13 cellular contexts compared by ENCODE assay signal in the genomic region with DNA sequence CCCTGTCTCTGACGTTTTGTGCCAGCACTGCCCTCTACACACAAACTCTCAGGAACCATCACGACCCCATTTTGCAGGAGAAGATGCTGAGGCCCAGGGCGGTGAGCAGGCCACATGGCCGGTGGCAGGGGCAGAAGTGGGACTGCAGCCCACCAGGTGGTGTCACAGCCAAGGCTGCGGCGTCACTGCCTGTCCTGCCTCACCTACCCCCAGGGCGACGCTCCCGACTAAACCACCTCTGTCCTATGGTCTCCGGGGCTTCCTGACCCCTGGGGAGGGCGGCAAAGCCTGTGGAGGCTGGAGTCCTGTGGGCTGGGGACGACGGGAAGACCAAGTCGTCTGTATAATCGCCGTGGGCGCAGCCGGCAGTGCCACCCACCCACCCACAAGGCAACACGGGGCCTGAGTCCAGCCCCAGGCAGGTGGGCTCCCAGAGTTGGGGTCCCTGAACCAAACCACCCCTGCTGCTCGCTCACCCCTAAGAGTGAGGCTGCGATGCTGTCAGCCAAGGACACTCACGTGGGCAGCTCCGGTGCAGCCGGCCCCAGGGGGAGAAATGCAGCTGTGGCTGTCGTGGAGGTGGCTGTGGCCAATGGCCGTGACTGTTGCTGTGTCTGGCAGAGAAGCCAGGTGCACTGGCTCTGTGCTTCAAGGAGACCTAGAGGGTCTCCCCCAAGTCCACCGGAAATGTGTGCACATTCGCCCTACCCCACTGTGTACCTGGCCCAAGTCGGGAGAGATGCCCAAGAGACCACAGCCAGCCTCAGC. TPM values are rescaled to one million over a fixed set of nuclear protein-coding genes. Genes with fewer than 3 reads are reported as not detected.
DNase-seq lines count a peak whose midpoint lies in the region; ATAC-seq and TF ChIP-seq lines count a peak whose summit lies in the region.
"Had no signal": no experiment of that assay in that cellular context is flagged by ENCODE, and none has a peak within 500 bp of the region (broad histone marks: within the 10 kb centered on the region; RNA-seq: fewer than 3 reads in every experiment).

No MANE protein-coding gene starts in this region.

- POLR2A ChIA-PET in Panc1 (lab: Charles Lee): no interaction called here

- H3K36me3 ChIP-seq in BLaER1 treated with 17β-estradiol and CSF1 and Interleukin-3, amounts not matched to agents 10 nM and 100 nM: peaks cover 0 to 13% (median 0%) of the 10 kb centered on the region in 11 experiments; a peak in 2 of 22 replicates
- H3K36me3 ChIP-seq in Panc1 (ENCODE audit: control insufficient read depth, insufficient read depth, low read length) (no peaks in the 10 kb centered on the region), osteoblast (ENCODE audit: insufficient read depth, low read length) (no peaks in the 10 kb centered on the region), mammary epithelial cell (ENCODE audit: insufficient read depth, low read length) (no peaks in the 10 kb centered on the region)

- no peaks in the 10 kb centered on the region for H3K9me3 ChIP-seq in BLaER1 treated with 17β-estradiol and CSF1 and Interleukin-3, amounts not matched to agents 10 nM and 100 nM (replicated peaks in 1 of 11)
- H3K9me3 ChIP-seq in Panc1 (ENCODE audit: control insufficient read depth, insufficient read depth, low read depth, low read length) (no peaks in the 10 kb centered on the region), osteoblast (ENCODE audit: low read depth, low read length) (no peaks in the 10 kb centered on the region), mammary epithelial cell (replicated peaks; ENCODE audit: insufficient read depth, low read length) (peaks cover 3% of the 10 kb centered on the region)

- no peak overlapping the region for H3K4me3 ChIP-seq in BLaER1 treated with 17β-estradiol and CSF1 and Interleukin-3, amounts not matched to agents 10 nM and 100 nM
- H3K4me3 ChIP-seq in Panc1 (ENCODE audit: low read depth in 2 of 2, low read length in 2 of 2) (no peak overlapping the region), osteoblast (ENCODE audit: insufficient read depth, low read length) (no peak overlapping the region), mammary epithelial cell (replicated peaks in 1 of 3; ENCODE audit: insufficient read depth in 1 of 3, low read depth in 2 of 3, low read length in 3 of 3) (no peak overlapping the region)
- H3K4me3 ChIP-seq: lung had no signal

- H3K27me3 ChIP-seq in BLaER1 treated with 17β-estradiol and CSF1 and Interleukin-3, amounts not matched to agents 10 nM and 100 nM: no peaks in the 10 kb centered on the region
- H3K27me3 ChIP-seq in Panc1 (ENCODE audit: control insufficient read depth, insufficient read depth, low read length) (no peaks in the 10 kb centered on the region), osteoblast (ENCODE audit: insufficient read depth, low read length) (no peaks in the 10 kb centered on the region), mammary epithelial cell (ENCODE audit: insufficient read depth, low read length) (no peaks in the 10 kb centered on the region)

- peaks cover 88% of the 10 kb centered on the region for H3K79me2 ChIP-seq in osteoblast (ENCODE audit: insufficient read depth, low read length)
- H3K79me2 ChIP-seq in mammary epithelial cell (ENCODE audit: insufficient read depth, low read length): no peaks in the 10 kb centered on the region

- WGBS in mammary epithelial cell (ENCODE audit: low coverage, missing lambda C conversion rate): 83% methylated on average over 15 of the region's 29 CpGs

- intact Hi-C loops in Panc1 (cut with micrococcal nuclease; ENCODE audit: unreplicated experiment) (loop anchor here (5.0 kb wide), 1 partner anchor 35 kb away; no protein-coding TSS in a partner anchor), Right ventricle myocardium superior (cut with DNase I) (no loop called here), mammary epithelial cell (cut with micrococcal nuclease) (no loop called here)

- no peak for ATAC-seq in Panc1
- ATAC-seq in Right ventricle myocardium superior (ENCODE audit: poor library complexity): no peak

- CTCF ChIA-PET in Panc1 (lab: Charles Lee): no interaction called here
- CTCF ChIA-PET in mammary epithelial cell (lab: Charles Lee; ENCODE audit: low non-redundant PET): no interaction called here

- no peak overlapping the region for H2AFZ ChIP-seq in osteoblast (ENCODE audit: low read length)
- no peak overlapping the region for H2AFZ ChIP-seq in mammary epithelial cell (ENCODE audit: low read depth, low read length)

- in situ Hi-C loops in Panc1 (cut with HindIII; ENCODE audit: low pct_unique_long_range_greater_than_20kb, low sequenced_read_pairs) (no loop called here), mammary epithelial cell (cut with MboI; ENCODE audit: low sequenced_read_pairs in 2 of 2) (no loop called here), ACHN (cut with HindIII; ENCODE audit: low pct_ligation_motif_present, low pct_unique_long_range_greater_than_20kb, low sequenced_read_pairs) (no loop called here)

- DNase-seq in Panc1 (ENCODE audit: low read depth, low spot score) (no peak), Right ventricle myocardium superior (peak; percentile 36), osteoblast (ENCODE audit: insufficient read length, low spot score, missing footprints) (peak; percentile 80), mammary epithelial cell (no peak), ACHN (no peak), NCI-H128 (lab: John Stamatoyannopoulos, UW; ENCODE audit: unreplicated experiment) (no peak)
- no peak for DNase-seq in effector CD4-positive, alpha-beta T cell
- DNase-seq: EL; GOT3; stimulated activated CD4-positive, alpha-beta T cell treated with anti-CD3 and anti-CD28 coated beads, Interleukin-4, amount 100 ng/mL, for 1 hour; stimulated activated naive CD4-positive, alpha-beta T cell had no signal

- H4K20me1 ChIP-seq in BLaER1 treated with 17β-estradiol and CSF1 and Interleukin-3, amounts not matched to agents 10 nM and 100 nM: peaks cover 73 to 88% (median 82%) of the 10 kb centered on the region in 11 experiments
- peaks cover 40% of the 10 kb centered on the region for H4K20me1 ChIP-seq in osteoblast (ENCODE audit: insufficient read depth, low read length)
- no peaks in the 10 kb centered on the region for H4K20me1 ChIP-seq in mammary epithelial cell (ENCODE audit: insufficient read depth, low read length)

- H3K4me1 ChIP-seq in BLaER1 treated with 17β-estradiol and CSF1 and Interleukin-3, amounts not matched to agents 10 nM and 100 nM: peaks cover 56 to 86% (median 83%) of the 10 kb centered on the region in 10 experiments
- H3K4me1 ChIP-seq in Panc1 (ENCODE audit: control insufficient read depth, insufficient read depth, low read length) (peaks cover 55% of the 10 kb centered on the region), osteoblast (ENCODE audit: insufficient read depth, low read length) (peaks cover 17% of the 10 kb centered on the region), mammary epithelial cell (ENCODE audit: insufficient read depth, low read length) (no peaks in the 10 kb centered on the region)

- dilution Hi-C loops in mammary epithelial cell (cut with HindIII; ENCODE audit: low sequenced_read_pairs): no loop called here

- peak overlapping the region in 9 of 11 experiments; percentile 34 to 62 (median 56); a peak in 18 of 22 replicates for H3K4me2 ChIP-seq in BLaER1 treated with 17β-estradiol and CSF1 and Interleukin-3, amounts not matched to agents 10 nM and 100 nM
- H3K4me2 ChIP-seq in osteoblast (ENCODE audit: insufficient read depth, low read length) (no peak overlapping the region), mammary epithelial cell (ENCODE audit: insufficient read depth, low read depth, low read length) (no peak overlapping the region)

- H3K9ac ChIP-seq in BLaER1 treated with 17β-estradiol and CSF1 and Interleukin-3, amounts not matched to agents 10 nM and 100 nM: peak overlapping the region in 2 of 11 experiments; percentile 15 to 29; a peak in 2 of 22 replicates
- no peak overlapping the region for H3K9ac ChIP-seq in mammary epithelial cell (ENCODE audit: insufficient read depth, low read length)

- H3K27ac ChIP-seq in BLaER1 treated with 17β-estradiol and CSF1 and Interleukin-3, amounts not matched to agents 10 nM and 100 nM: peak overlapping the region in 4 of 11 experiments; percentile 17 to 38 (median 32); a peak in 4 of 22 replicates
- H3K27ac ChIP-seq in Panc1 (ENCODE audit: low read length): peak overlapping the region; percentile 90
- no peak overlapping the region for H3K27ac ChIP-seq in osteoblast (ENCODE audit: low read depth, low read length)
- no peak overlapping the region for H3K27ac ChIP-seq in mammary epithelial cell (ENCODE audit: insufficient read depth, low read depth, low read length)

- TF ChIP-seq CTCF in Panc1 (IDR thresholded peaks at IDR 0.05) (no peak), osteoblast (IDR thresholded peaks at IDR 0.05; ENCODE audit: extremely low read depth, low read depth, low read length) (no peak), mammary epithelial cell (conservative IDR thresholded peaks at IDR 0.05 in 1 of 2, IDR thresholded peaks at IDR 0.05 in 1 of 2; ENCODE audit: extremely low read depth in 1 of 2, insufficient read depth in 1 of 2, low read depth in 1 of 2, low read length in 2 of 2) (no peak)

- BruUV-seq in Panc1 (replicated peaks; lab: Mats Ljungman, UMichigan): no TSS peak
- BruUV-seq in mammary epithelial cell (replicated peaks; lab: Mats Ljungman, UMichigan): no TSS peak

RNA-seq across cellular contexts. Expression of a gene that starts 29.7 kb away (rescaled TPM):
- total RNA-seq in Panc1 (2021; ENCODE audit: unreplicated experiment): 33.7 TPM
- polyA plus RNA-seq in Panc1 (2012; ENCODE audit: insufficient read length): 38.4 TPM
- total RNA-seq in Right ventricle myocardium superior: 11.2 TPM
- 40.7 and 41.3 TPM in 2 replicates for total RNA-seq in osteoblast
- 1 to 10 TPM; 5.2 to 8.4 TPM for total RNA-seq in mammary epithelial cell
- 4.0 TPM for polyA plus RNA-seq in mammary epithelial cell
- 2.5 TPM for polyA minus RNA-seq in mammary epithelial cell

Comparison
In these comparisons a context has a peak if more than half of its experiments do, and no peak if none do; other contexts are left out.
1. H3K4me2 ChIP-seq: peak in BLaER1 treated with 17β-estradiol and CSF1 and Interleukin-3, amounts not matched to agents 10 nM and 100 nM (9 of 11); none in osteoblast (single experiment) and mammary epithelial cell (single experiment).
2. DNase-seq: peak in Right ventricle myocardium superior (single experiment) and osteoblast (single experiment); none in Panc1 (single experiment), mammary epithelial cell (single experiment), ACHN (single experiment), effector CD4-positive, alpha-beta T cell (single experiment) and NCI-H128 (single experiment).